Comparison of ENCODE assay signal across 12 cellular contexts in genomic region chr2:27081984-27082772, GRCh38. TPM values are rescaled to one million over a fixed set of nuclear protein-coding genes. Genes with fewer than 3 reads are reported as not detected.
DNase-seq lines count a peak whose midpoint lies in the region; ATAC-seq and TF ChIP-seq lines count a peak whose summit lies in the region.
"Had no signal": no experiment of that assay in that cellular context is flagged by ENCODE, and none has a peak within 500 bp of the region (broad histone marks: within the 10 kb centered on the region; RNA-seq: fewer than 3 reads in every experiment).

No MANE protein-coding gene starts in this region.

- H3K4me2 ChIP-seq in BLaER1 (peak overlapping the region; percentile 100), Loucy (ENCODE audit: low read depth, low read length, poor library complexity, severe bottlenecking) (peak overlapping the region; percentile 90)

- peaks cover 21% of the 10 kb centered on the region; the same call in 1 of the 2 replicates for H3K79me2 ChIP-seq in Loucy (ENCODE audit: insufficient read depth, low read length)

- H2AFZ ChIP-seq in Loucy (ENCODE audit: low read length), result no peak overlapping the region

- H3K36me3 ChIP-seq in BLaER1 (peaks cover 38% of the 10 kb centered on the region), Loucy (ENCODE audit: insufficient read depth, low read length) (no peaks in the 10 kb centered on the region)

- peak; percentile 36 for DNase-seq in activated naive CD8-positive, alpha-beta T cell treated with anti-CD3 and anti-CD28 coated beads, Interleukin-2, amount 10 ng/mL, durations not matched to agents 7 days and 5 days
- no peak for DNase-seq in naive thymus-derived CD8-positive, alpha-beta T cell
- no peak for DNase-seq in NCI-H2029 treated with DMSO at 0.1 percent for 48 hours (lab: John Stamatoyannopoulos, UW)
- no peak for DNase-seq in NCI-H69 (lab: John Stamatoyannopoulos, UW)
- DNase-seq in immature natural killer cell, result no peak
- DNase-seq: naive B cell; NCI-H2171 treated with DMSO at 0.1 percent for 48 hours; stimulated activated CD4-positive, alpha-beta T cell treated with anti-CD3 and anti-CD28 coated beads, Interleukin-4, amount 100 ng/mL, for 24 hours had no signal

- H3K4me3 ChIP-seq in BLaER1 (peak overlapping the region; percentile 55), Loucy (ENCODE audit: low read length, poor library complexity, severe bottlenecking) (peak overlapping the region; percentile 73)

- H3K36me3 Mint-ChIP-seq in activated naive CD8-positive, alpha-beta T cell treated with anti-CD3 and anti-CD28 coated beads, Interleukin-2, amount 10 ng/mL, durations not matched to agents 7 days and 5 days, result no peaks in the 10 kb centered on the region
- H3K36me3 Mint-ChIP-seq in naive thymus-derived CD8-positive, alpha-beta T cell, result no peaks in the 10 kb centered on the region
- H3K36me3 Mint-ChIP-seq in immature natural killer cell, result no peaks in the 10 kb centered on the region
- H3K36me3 Mint-ChIP-seq: naive B cell had no signal

- H3K4me1 Mint-ChIP-seq in activated naive CD8-positive, alpha-beta T cell treated with anti-CD3 and anti-CD28 coated beads, Interleukin-2, amount 10 ng/mL, durations not matched to agents 7 days and 5 days, result peaks cover 31% of the 10 kb centered on the region
- H3K4me1 Mint-ChIP-seq in naive thymus-derived CD8-positive, alpha-beta T cell, result peaks cover 15 to 36% (median 24%) of the 10 kb centered on the region in 4 donors
- H3K4me1 Mint-ChIP-seq in immature natural killer cell, result peaks cover 32 to 34% of the 10 kb centered on the region in 2 donors

- H3K9me3 ChIP-seq in BLaER1 (no peaks in the 10 kb centered on the region), Loucy (ENCODE audit: insufficient read depth, low read depth, low read length) (no peaks in the 10 kb centered on the region)

- peak overlapping the region; percentile 98 for H3K27ac Mint-ChIP-seq in activated naive CD8-positive, alpha-beta T cell treated with anti-CD3 and anti-CD28 coated beads, Interleukin-2, amount 10 ng/mL, durations not matched to agents 7 days and 5 days
- H3K27ac Mint-ChIP-seq in naive thymus-derived CD8-positive, alpha-beta T cell, result peak overlapping the region in 9 of 10 donors; percentile 92 to 99 (median 98)
- H3K27ac Mint-ChIP-seq in immature natural killer cell, result peak overlapping the region in 3 of 6 donors; percentile 90 to 93 (median 90)

- POLR2A ChIA-PET in activated naive CD8-positive, alpha-beta T cell treated with anti-CD3 and anti-CD28 coated beads, Interleukin-2, amount 10 ng/mL, durations not matched to agents 7 days and 5 days (lab: Charles Lee), result interaction anchor here (0.6 to 10.4 kb wide), 6 partner anchors 9 to 198 kb away, joined by 3 to 113 read pairs (median 6); partner anchors contain the start of genes AGBL5 and OST4
- POLR2A ChIA-PET in naive thymus-derived CD8-positive, alpha-beta T cell (lab: Charles Lee), result interaction anchor here (0.5 to 12.2 kb wide), 6 partner anchors 12 to 1918 kb away, joined by 3 to 197 read pairs (median 4); partner anchors contain the start of genes AGBL5, ATRAID, OST4 and PREB

- peak overlapping the region; percentile 88 for H3K9ac ChIP-seq in BLaER1
- peak overlapping the region; percentile 77 for H3K9ac ChIP-seq in Loucy (ENCODE audit: low read depth, low read length, poor library complexity, severe bottlenecking)

- H3K27me3 Mint-ChIP-seq in activated naive CD8-positive, alpha-beta T cell treated with anti-CD3 and anti-CD28 coated beads, Interleukin-2, amount 10 ng/mL, durations not matched to agents 7 days and 5 days, result no peaks in the 10 kb centered on the region
- peaks cover 0 to 1% (median 0%) of the 10 kb centered on the region in 5 donors for H3K27me3 Mint-ChIP-seq in naive thymus-derived CD8-positive, alpha-beta T cell
- H3K27me3 Mint-ChIP-seq in immature natural killer cell (ENCODE audit: low read depth in 3 of 3), result peaks cover 4 to 7% (median 6%) of the 10 kb centered on the region in 3 donors
- H3K27me3 Mint-ChIP-seq: effector memory CD8-positive, alpha-beta T cell had no signal

- H3K27ac ChIP-seq in BLaER1, result peak overlapping the region; percentile 86

- H3K9me2 ChIP-seq in Loucy (replicated peaks; ENCODE audit: low read depth, low read length), result no peaks in the 10 kb centered on the region

- no peak for ATAC-seq in activated naive CD8-positive, alpha-beta T cell treated with anti-CD3 and anti-CD28 coated beads, Interleukin-2, amount 10 ng/mL, durations not matched to agents 7 days and 5 days (ENCODE audit: low read depth)
- ATAC-seq in naive thymus-derived CD8-positive, alpha-beta T cell, result no peak
- no peak for ATAC-seq in GM19351 (IDR thresholded peaks at IDR 0.05; ENCODE audit: unreplicated experiment)

- peaks cover 78% of the 10 kb centered on the region for H3K4me1 ChIP-seq in BLaER1
- peaks cover 43% of the 10 kb centered on the region for H3K4me1 ChIP-seq in Loucy (ENCODE audit: insufficient read depth, low read length, poor library complexity, severe bottlenecking)

- H4K20me1 ChIP-seq in BLaER1 (peaks cover 21% of the 10 kb centered on the region; the same call in 1 of the 2 replicates), Loucy (ENCODE audit: insufficient read depth, low read length, poor library complexity, severe bottlenecking) (no peaks in the 10 kb centered on the region)

- no peaks in the 10 kb centered on the region for H3K27me3 ChIP-seq in BLaER1
- H3K27me3 ChIP-seq in Loucy (ENCODE audit: insufficient read depth, low read length, poor library complexity, severe bottlenecking), result no peaks in the 10 kb centered on the region

- H3F3A ChIP-seq in Loucy (ENCODE audit: low read depth), result peaks cover 7% of the 10 kb centered on the region; the same call in 1 of the 2 replicates

- no peaks in the 10 kb centered on the region for H3K9me3 Mint-ChIP-seq in activated naive CD8-positive, alpha-beta T cell treated with anti-CD3 and anti-CD28 coated beads, Interleukin-2, amount 10 ng/mL, durations not matched to agents 7 days and 5 days
- H3K9me3 Mint-ChIP-seq in naive thymus-derived CD8-positive, alpha-beta T cell, result no peaks in the 10 kb centered on the region
- no peaks in the 10 kb centered on the region for H3K9me3 Mint-ChIP-seq in immature natural killer cell
- H3K9me3 Mint-ChIP-seq: effector memory CD8-positive, alpha-beta T cell; naive B cell had no signal

- peak overlapping the region; percentile 82 for H3K4me3 Mint-ChIP-seq in activated naive CD8-positive, alpha-beta T cell treated with anti-CD3 and anti-CD28 coated beads, Interleukin-2, amount 10 ng/mL, durations not matched to agents 7 days and 5 days
- peak overlapping the region in 2 of 10 donors; percentile 78 to 88 for H3K4me3 Mint-ChIP-seq in naive thymus-derived CD8-positive, alpha-beta T cell
- no peak overlapping the region for H3K4me3 Mint-ChIP-seq in immature natural killer cell

- no peak for TF ChIP-seq CTCF in Loucy (conservative IDR thresholded peaks at IDR 0.05; ENCODE audit: low read length)

RNA-seq across cellular contexts. Expression of gene EMILIN1, which starts 3.8 kb away (rescaled TPM):
- 1 to 10 TPM in 1 of 2 experiments, under 1 TPM in 1; 0.91 to 1.2 TPM for total RNA-seq in activated naive CD8-positive, alpha-beta T cell treated with anti-CD3 and anti-CD28 coated beads, Interleukin-2, amount 10 ng/mL, durations not matched to agents 7 days and 5 days
- under 1 TPM; 0.41 to 0.86 TPM for total RNA-seq in naive thymus-derived CD8-positive, alpha-beta T cell
- polyA plus RNA-seq in naive thymus-derived CD8-positive, alpha-beta T cell, result 1 to 10 TPM in 1 of 3 donors, under 1 TPM in 2; 0.90 to 1.1 (median 0.98) TPM
- 1 to 10 TPM in 1 of 3 donors, under 1 TPM in 2; 0.80 to 1.3 (median 0.92) TPM for polyA plus RNA-seq in immature natural killer cell

RNA-seq across cellular contexts. Expression of gene KHK, which starts 4.4 kb away (rescaled TPM):
- 10 to 100 TPM; 13.1 to 13.7 TPM for total RNA-seq in activated naive CD8-positive, alpha-beta T cell treated with anti-CD3 and anti-CD28 coated beads, Interleukin-2, amount 10 ng/mL, durations not matched to agents 7 days and 5 days
- total RNA-seq in naive thymus-derived CD8-positive, alpha-beta T cell, result 1 to 10 TPM; 6.3 to 7.2 TPM
- polyA plus RNA-seq in naive thymus-derived CD8-positive, alpha-beta T cell, result 1 to 10 TPM; 6.0 to 8.9 (median 6.1) TPM
- 1 to 10 TPM; 7.0 to 9.5 (median 8.4) TPM for polyA plus RNA-seq in immature natural killer cell

RNA-seq across cellular contexts. Expression of gene OST4, which starts 10.7 kb away (rescaled TPM):
- 100 to 1,000 TPM; 302 to 325 TPM for total RNA-seq in activated naive CD8-positive, alpha-beta T cell treated with anti-CD3 and anti-CD28 coated beads, Interleukin-2, amount 10 ng/mL, durations not matched to agents 7 days and 5 days
- 100 to 1,000 TPM; 246 to 268 TPM for total RNA-seq in naive thymus-derived CD8-positive, alpha-beta T cell
- 100 to 1,000 TPM; 827 to 916 (median 901) TPM for polyA plus RNA-seq in naive thymus-derived CD8-positive, alpha-beta T cell
- 100 to 1,000 TPM; 677 to 899 (median 681) TPM for polyA plus RNA-seq in immature natural killer cell

RNA-seq across cellular contexts. Expression of gene AGBL5, which starts 30.7 kb away (rescaled TPM):
- total RNA-seq in activated naive CD8-positive, alpha-beta T cell treated with anti-CD3 and anti-CD28 coated beads, Interleukin-2, amount 10 ng/mL, durations not matched to agents 7 days and 5 days, result 10 to 100 TPM; 14.9 to 18.0 TPM
- 10 to 100 TPM; 13.2 to 15.8 TPM for total RNA-seq in naive thymus-derived CD8-positive, alpha-beta T cell
- 1 to 10 TPM; 7.9 to 9.3 (median 8.2) TPM for polyA plus RNA-seq in naive thymus-derived CD8-positive, alpha-beta T cell
- 10 to 100 TPM in 1 of 3 donors, 1 to 10 TPM in 2; 7.7 to 10.2 (median 8.9) TPM for polyA plus RNA-seq in immature natural killer cell

RNA-seq across cellular contexts. Expression of gene CGREF1, which starts 36.8 kb away (rescaled TPM):
- 1 to 10 TPM; 1.6 TPM for total RNA-seq in activated naive CD8-positive, alpha-beta T cell treated with anti-CD3 and anti-CD28 coated beads, Interleukin-2, amount 10 ng/mL, durations not matched to agents 7 days and 5 days
- total RNA-seq in naive thymus-derived CD8-positive, alpha-beta T cell, result under 1 TPM; 0.22 to 0.68 TPM
- polyA plus RNA-seq in naive thymus-derived CD8-positive, alpha-beta T cell, result under 1 TPM; 0.38 to 0.69 (median 0.40) TPM
- polyA plus RNA-seq in immature natural killer cell, result not detected
